ENCODE assay signal across 26 cellular contexts in genomic region chr15:99404454-99404853, GRCh38.
"Had no signal": no experiment of that assay in that cellular context is flagged by ENCODE, and none has a peak within 500 bp of the region (broad histone marks: within the 10 kb centered on the region; RNA-seq: fewer than 3 reads in every experiment).

No MANE protein-coding gene starts in this region.

- H3K4me1 ChIP-seq: SJSA1 had no signal

- H3K36me3 ChIP-seq: adrenal gland, SJSA1 had no signal

- H3K4me3 Mint-ChIP-seq: activated B cell treated with CpG ODN at 0.5 μM for 24 hours; activated CD4-positive, alpha-beta T cell treated with anti-CD3 and anti-CD28 coated beads, Interleukin-2, amount 10 ng/mL, durations not matched to agents 24 days and 14 days; activated naive CD4-positive, alpha-beta T cell treated with anti-CD3 and anti-CD28 coated beads for 36 hours; activated naive CD8-positive, alpha-beta T cell treated with anti-CD3 and anti-CD28 coated beads, Interleukin-2, amount 10 ng/mL, durations not matched to agents 7 days and 5 days; activated T-helper 17 cell treated with anti-CD3 and anti-CD28 coated beads, Interleukin-2, amount 50 U/mL, for 72 hours; T-cell had no signal

- H3K27ac Mint-ChIP-seq: activated B cell treated with CpG ODN at 0.5 μM for 24 hours; activated CD4-positive, alpha-beta T cell treated with anti-CD3 and anti-CD28 coated beads, Interleukin-2, amount 10 ng/mL, durations not matched to agents 24 days and 14 days; activated naive CD4-positive, alpha-beta T cell treated with anti-CD3 and anti-CD28 coated beads for 36 hours; activated naive CD8-positive, alpha-beta T cell treated with anti-CD3 and anti-CD28 coated beads, Interleukin-2, amount 10 ng/mL, durations not matched to agents 7 days and 5 days; activated T-helper 17 cell treated with anti-CD3 and anti-CD28 coated beads, Interleukin-2, amount 50 U/mL, for 72 hours; T-cell had no signal

- H3K27ac ChIP-seq: adrenal gland, SJSA1 had no signal

- H3K27me3 Mint-ChIP-seq: activated B cell treated with CpG ODN at 0.5 μM for 24 hours; activated CD4-positive, alpha-beta T cell treated with anti-CD3 and anti-CD28 coated beads, Interleukin-2, amount 10 ng/mL, durations not matched to agents 24 days and 14 days; T-cell had no signal

- H3K4me1 Mint-ChIP-seq: activated T-helper 17 cell treated with anti-CD3 and anti-CD28 coated beads, Interleukin-2, amount 50 U/mL, for 72 hours had no signal

- H3K9me3 Mint-ChIP-seq: activated B cell treated with CpG ODN at 0.5 μM for 24 hours; activated CD4-positive, alpha-beta T cell treated with anti-CD3 and anti-CD28 coated beads, Interleukin-2, amount 10 ng/mL, durations not matched to agents 24 days and 14 days; activated naive CD4-positive, alpha-beta T cell treated with anti-CD3 and anti-CD28 coated beads for 36 hours; activated naive CD8-positive, alpha-beta T cell treated with anti-CD3 and anti-CD28 coated beads, Interleukin-2, amount 10 ng/mL, durations not matched to agents 7 days and 5 days; activated T-helper 17 cell treated with anti-CD3 and anti-CD28 coated beads, Interleukin-2, amount 50 U/mL, for 72 hours; T-cell had no signal

- H3K4me3 ChIP-seq: adrenal gland, SJSA1 had no signal

- DNase-seq: activated B cell treated with CpG ODN at 0.5 μM for 24 hours; activated CD4-positive, alpha-beta T cell treated with anti-CD3 and anti-CD28 coated beads for 1 hour; activated CD4-positive, alpha-beta T cell treated with anti-CD3 and anti-CD28 coated beads, Interleukin-2, amount 10 ng/mL, durations not matched to agents 24 days and 14 days; activated CD4-positive, alpha-beta T cell treated with anti-CD3 and anti-CD28 coated beads, Interleukin-2, amount 50 U/mL, for 48 hours; activated gamma-delta T cell; activated naive CD4-positive, alpha-beta T cell treated with anti-CD3 and anti-CD28 coated beads for 36 hours; activated naive CD8-positive, alpha-beta T cell treated with anti-CD3 and anti-CD28 coated beads, Interleukin-2, amount 10 ng/mL, durations not matched to agents 7 days and 5 days; activated T-cell treated with anti-CD3 and anti-CD28 coated beads for 4 hours; activated T-cell treated with anti-CD3 and anti-CD28 coated beads, Interleukin-2, amount 50 U/mL, for 48 hours; adrenal gland; anterior cingulate cortex; Kasumi-1; NCI-H1105 treated with DMSO at 0.1 percent for 48 hours; NCI-H1436 treated with DMSO at 0.1 percent for 48 hours; NCI-H187; NCI-H2081; NCI-H510A treated with DMSO at 0.1 percent for 48 hours; NK-92 treated with Interleukin-12 subunit alpha and Interleukin-12 subunit beta, amount 100 ng/mL, for 24 hours; OCI-M1; Right ventricle myocardium superior; RPMI8226; T-cell; T-helper 2 cell had no signal

- H3K27me3 ChIP-seq: adrenal gland, SJSA1 had no signal

- H3K36me3 Mint-ChIP-seq: activated naive CD8-positive, alpha-beta T cell treated with anti-CD3 and anti-CD28 coated beads, Interleukin-2, amount 10 ng/mL, durations not matched to agents 7 days and 5 days; T-cell had no signal

- ATAC-seq: activated T-helper 17 cell treated with anti-CD3 and anti-CD28 coated beads, Interleukin-2, amount 50 U/mL, for 72 hours; Panc1; T-cell had no signal

- H3K9me3 ChIP-seq: adrenal gland, SJSA1 had no signal
